1 cellular context compared by ENCODE assay signal in the genomic region with DNA sequence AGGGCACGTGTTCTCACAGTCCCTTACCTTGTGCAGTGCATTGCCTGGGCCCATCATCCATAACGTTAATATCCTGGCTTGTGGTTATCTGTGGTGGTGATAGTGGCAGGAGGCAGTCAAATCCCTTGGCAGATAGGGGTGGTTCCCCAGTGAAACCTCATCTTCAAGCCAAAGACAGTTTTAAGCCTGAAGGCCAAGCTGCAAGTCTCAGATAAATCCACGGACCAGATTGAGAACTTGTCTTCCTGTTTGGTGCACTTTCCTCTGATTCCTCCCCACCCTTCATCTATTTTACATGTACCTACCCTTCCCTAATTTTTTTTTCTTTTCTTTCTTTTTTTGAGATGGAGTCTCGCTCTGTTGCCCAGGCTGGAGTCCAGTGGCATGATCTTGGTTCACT.
TF ChIP-seq lines count a peak whose summit lies in the region.

No MANE protein-coding gene starts in this region.

TF ChIP-seq in K562, 482 proteins besides CTCF, POLR2A, EP300 and RAD21 (continues in another document):
- TF ChIP-seq HDAC1 (IDR thresholded peaks at IDR 0.05) (peak in 1 of 2 experiments; percentile 38; a peak in 1 of 4 replicates), ZNF57 (CRISPR knock-in tag; IDR thresholded peaks at IDR 0.05) (no peak), ZNF23 (CRISPR knock-in tag; IDR thresholded peaks at IDR 0.05) (no peak), BCOR (IDR thresholded peaks at IDR 0.05) (peak; percentile 10; the same call in 1 of the 2 replicates), ZNF316 (IDR thresholded peaks at IDR 0.05) (no peak), KLF16 (IDR thresholded peaks at IDR 0.05) (peak; percentile 28; the same call in 1 of the 2 replicates), CBFA2T3 (IDR thresholded peaks at IDR 0.05) (peak; percentile 88), MEF2D (tag; conservative IDR thresholded peaks at IDR 0.05; ENCODE audit: low read depth) (no peak), ZNF239 (CRISPR knock-in tag; IDR thresholded peaks at IDR 0.05) (no peak), TRIM24 (IDR thresholded peaks at IDR 0.05) (peak; percentile 58 to 65; a peak in 3 of 4 replicates), ZBTB17 (CRISPR knock-in tag; IDR thresholded peaks at IDR 0.05) (no peak), CBFA2T2 (conservative IDR thresholded peaks at IDR 0.05) (peak; percentile 77), POU5F1 (IDR thresholded peaks at IDR 0.05; ENCODE audit: borderline replicate concordance, low read depth, low read length, partially characterized antibody) (no peak), MIER1 (IDR thresholded peaks at IDR 0.05; ENCODE audit: low read depth) (0 out of 2 replicates have a peak, but pooled peaks have one; percentile 23), KLF6 (CRISPR knock-in tag; IDR thresholded peaks at IDR 0.05; ENCODE audit: borderline replicate concordance) (no peak), ARID1B (IDR thresholded peaks at IDR 0.05) (peak; percentile 81), TEAD4 (IDR thresholded peaks at IDR 0.05; ENCODE audit: low read length) (peak; percentile 59; the same call in 1 of the 2 replicates), TEAD4 (CRISPR knock-in tag; IDR thresholded peaks at IDR 0.05; ENCODE audit: borderline replicate concordance) (no peak), TAL1 (IDR thresholded peaks at IDR 0.05) (peak; percentile 79), NFIC (IDR thresholded peaks at IDR 0.05) (peak; percentile 54; the same call in 1 of the 2 replicates), DPF2 (IDR thresholded peaks at IDR 0.05) (peak; percentile 52; the same call in 1 of the 2 replicates), NCOR1 (IDR thresholded peaks at IDR 0.05) (peak; percentile 69), ZNF77 (CRISPR knock-in tag; IDR thresholded peaks at IDR 0.05) (no peak), MCM7 (IDR thresholded peaks at IDR 0.05) (no peak), RCOR1 (IDR thresholded peaks at IDR 0.05; ENCODE audit: borderline replicate concordance in 1 of 2, low read depth in 2 of 2, low read length in 2 of 2) (0 out of 4 replicates have a peak, but pooled peaks of 1 of the 2 experiments have one; percentile 20), POLR2AphosphoS5 (IDR thresholded peaks at IDR 0.05; ENCODE audit: control insufficient read depth, insufficient read depth, low read depth, low read length) (peak; percentile 44; the same call in 1 of the 2 replicates), FOXA1 (IDR thresholded peaks at IDR 0.05; ENCODE audit: borderline replicate concordance) (no peak), KDM1A (IDR thresholded peaks at IDR 0.05) (peak; percentile 38 to 45; a peak in 2 of 4 replicates), GATA2 (CRISPR knock-in tag; IDR thresholded peaks at IDR 0.05) (peak; percentile 43; the same call in 1 of the 2 replicates), STAG1 (CRISPR knock-in tag; IDR thresholded peaks at IDR 0.05; ENCODE audit: borderline replicate concordance) (no peak), MTA2 (IDR thresholded peaks at IDR 0.05; ENCODE audit: low read depth) (peak; percentile 58), FUS (optimal IDR thresholded peaks at IDR 0.05; ENCODE audit: low read depth, low read length) (no peak), TCF3 (CRISPR knock-in tag; IDR thresholded peaks at IDR 0.05) (peak; percentile 91), DNMT1 (IDR thresholded peaks at IDR 0.05) (no peak), MEIS2 (IDR thresholded peaks at IDR 0.05; ENCODE audit: partially characterized antibody) (peak; percentile 25)
- TF ChIP-seq, protein P1, sequence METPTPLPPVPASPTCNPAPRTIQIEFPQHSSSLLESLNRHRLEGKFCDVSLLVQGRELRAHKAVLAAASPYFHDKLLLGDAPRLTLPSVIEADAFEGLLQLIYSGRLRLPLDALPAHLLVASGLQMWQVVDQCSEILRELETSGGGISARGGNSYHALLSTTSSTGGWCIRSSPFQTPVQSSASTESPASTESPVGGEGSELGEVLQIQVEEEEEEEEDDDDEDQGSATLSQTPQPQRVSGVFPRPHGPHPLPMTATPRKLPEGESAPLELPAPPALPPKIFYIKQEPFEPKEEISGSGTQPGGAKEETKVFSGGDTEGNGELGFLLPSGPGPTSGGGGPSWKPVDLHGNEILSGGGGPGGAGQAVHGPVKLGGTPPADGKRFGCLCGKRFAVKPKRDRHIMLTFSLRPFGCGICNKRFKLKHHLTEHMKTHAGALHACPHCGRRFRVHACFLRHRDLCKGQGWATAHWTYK (CRISPR knock-in tag; IDR thresholded peaks at IDR 0.05), result no peak
- TF ChIP-seq, protein P2, sequence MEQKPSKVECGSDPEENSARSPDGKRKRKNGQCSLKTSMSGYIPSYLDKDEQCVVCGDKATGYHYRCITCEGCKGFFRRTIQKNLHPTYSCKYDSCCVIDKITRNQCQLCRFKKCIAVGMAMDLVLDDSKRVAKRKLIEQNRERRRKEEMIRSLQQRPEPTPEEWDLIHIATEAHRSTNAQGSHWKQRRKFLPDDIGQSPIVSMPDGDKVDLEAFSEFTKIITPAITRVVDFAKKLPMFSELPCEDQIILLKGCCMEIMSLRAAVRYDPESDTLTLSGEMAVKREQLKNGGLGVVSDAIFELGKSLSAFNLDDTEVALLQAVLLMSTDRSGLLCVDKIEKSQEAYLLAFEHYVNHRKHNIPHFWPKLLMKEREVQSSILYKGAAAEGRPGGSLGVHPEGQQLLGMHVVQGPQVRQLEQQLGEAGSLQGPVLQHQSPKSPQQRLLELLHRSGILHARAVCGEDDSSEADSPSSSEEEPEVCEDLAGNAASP (IDR thresholded peaks at IDR 0.05), result no peak
- TF ChIP-seq, protein P3, sequence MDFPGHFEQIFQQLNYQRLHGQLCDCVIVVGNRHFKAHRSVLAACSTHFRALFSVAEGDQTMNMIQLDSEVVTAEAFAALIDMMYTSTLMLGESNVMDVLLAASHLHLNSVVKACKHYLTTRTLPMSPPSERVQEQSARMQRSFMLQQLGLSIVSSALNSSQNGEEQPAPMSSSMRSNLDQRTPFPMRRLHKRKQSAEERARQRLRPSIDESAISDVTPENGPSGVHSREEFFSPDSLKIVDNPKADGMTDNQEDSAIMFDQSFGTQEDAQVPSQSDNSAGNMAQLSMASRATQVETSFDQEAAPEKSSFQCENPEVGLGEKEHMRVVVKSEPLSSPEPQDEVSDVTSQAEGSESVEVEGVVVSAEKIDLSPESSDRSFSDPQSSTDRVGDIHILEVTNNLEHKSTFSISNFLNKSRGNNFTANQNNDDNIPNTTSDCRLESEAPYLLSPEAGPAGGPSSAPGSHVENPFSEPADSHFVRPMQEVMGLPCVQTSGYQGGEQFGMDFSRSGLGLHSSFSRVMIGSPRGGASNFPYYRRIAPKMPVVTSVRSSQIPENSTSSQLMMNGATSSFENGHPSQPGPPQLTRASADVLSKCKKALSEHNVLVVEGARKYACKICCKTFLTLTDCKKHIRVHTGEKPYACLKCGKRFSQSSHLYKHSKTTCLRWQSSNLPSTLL (IDR thresholded peaks at IDR 0.05), result peak; percentile 96
- TF ChIP-seq, protein P4, sequence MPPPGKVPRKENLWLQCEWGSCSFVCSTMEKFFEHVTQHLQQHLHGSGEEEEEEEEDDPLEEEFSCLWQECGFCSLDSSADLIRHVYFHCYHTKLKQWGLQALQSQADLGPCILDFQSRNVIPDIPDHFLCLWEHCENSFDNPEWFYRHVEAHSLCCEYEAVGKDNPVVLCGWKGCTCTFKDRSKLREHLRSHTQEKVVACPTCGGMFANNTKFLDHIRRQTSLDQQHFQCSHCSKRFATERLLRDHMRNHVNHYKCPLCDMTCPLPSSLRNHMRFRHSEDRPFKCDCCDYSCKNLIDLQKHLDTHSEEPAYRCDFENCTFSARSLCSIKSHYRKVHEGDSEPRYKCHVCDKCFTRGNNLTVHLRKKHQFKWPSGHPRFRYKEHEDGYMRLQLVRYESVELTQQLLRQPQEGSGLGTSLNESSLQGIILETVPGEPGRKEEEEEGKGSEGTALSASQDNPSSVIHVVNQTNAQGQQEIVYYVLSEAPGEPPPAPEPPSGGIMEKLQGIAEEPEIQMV (tag; conservative IDR thresholded peaks at IDR 0.05; ENCODE audit: low read depth), result peak; percentile 95
- TF ChIP-seq, protein P5, sequence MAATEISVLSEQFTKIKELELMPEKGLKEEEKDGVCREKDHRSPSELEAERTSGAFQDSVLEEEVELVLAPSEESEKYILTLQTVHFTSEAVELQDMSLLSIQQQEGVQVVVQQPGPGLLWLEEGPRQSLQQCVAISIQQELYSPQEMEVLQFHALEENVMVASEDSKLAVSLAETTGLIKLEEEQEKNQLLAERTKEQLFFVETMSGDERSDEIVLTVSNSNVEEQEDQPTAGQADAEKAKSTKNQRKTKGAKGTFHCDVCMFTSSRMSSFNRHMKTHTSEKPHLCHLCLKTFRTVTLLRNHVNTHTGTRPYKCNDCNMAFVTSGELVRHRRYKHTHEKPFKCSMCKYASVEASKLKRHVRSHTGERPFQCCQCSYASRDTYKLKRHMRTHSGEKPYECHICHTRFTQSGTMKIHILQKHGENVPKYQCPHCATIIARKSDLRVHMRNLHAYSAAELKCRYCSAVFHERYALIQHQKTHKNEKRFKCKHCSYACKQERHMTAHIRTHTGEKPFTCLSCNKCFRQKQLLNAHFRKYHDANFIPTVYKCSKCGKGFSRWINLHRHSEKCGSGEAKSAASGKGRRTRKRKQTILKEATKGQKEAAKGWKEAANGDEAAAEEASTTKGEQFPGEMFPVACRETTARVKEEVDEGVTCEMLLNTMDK (IDR thresholded peaks at IDR 0.05; ENCODE audit: borderline replicate concordance, insufficient read depth, low read depth, low read length, poor library complexity, severe bottlenecking), result no peak
- TF ChIP-seq, protein P6, sequence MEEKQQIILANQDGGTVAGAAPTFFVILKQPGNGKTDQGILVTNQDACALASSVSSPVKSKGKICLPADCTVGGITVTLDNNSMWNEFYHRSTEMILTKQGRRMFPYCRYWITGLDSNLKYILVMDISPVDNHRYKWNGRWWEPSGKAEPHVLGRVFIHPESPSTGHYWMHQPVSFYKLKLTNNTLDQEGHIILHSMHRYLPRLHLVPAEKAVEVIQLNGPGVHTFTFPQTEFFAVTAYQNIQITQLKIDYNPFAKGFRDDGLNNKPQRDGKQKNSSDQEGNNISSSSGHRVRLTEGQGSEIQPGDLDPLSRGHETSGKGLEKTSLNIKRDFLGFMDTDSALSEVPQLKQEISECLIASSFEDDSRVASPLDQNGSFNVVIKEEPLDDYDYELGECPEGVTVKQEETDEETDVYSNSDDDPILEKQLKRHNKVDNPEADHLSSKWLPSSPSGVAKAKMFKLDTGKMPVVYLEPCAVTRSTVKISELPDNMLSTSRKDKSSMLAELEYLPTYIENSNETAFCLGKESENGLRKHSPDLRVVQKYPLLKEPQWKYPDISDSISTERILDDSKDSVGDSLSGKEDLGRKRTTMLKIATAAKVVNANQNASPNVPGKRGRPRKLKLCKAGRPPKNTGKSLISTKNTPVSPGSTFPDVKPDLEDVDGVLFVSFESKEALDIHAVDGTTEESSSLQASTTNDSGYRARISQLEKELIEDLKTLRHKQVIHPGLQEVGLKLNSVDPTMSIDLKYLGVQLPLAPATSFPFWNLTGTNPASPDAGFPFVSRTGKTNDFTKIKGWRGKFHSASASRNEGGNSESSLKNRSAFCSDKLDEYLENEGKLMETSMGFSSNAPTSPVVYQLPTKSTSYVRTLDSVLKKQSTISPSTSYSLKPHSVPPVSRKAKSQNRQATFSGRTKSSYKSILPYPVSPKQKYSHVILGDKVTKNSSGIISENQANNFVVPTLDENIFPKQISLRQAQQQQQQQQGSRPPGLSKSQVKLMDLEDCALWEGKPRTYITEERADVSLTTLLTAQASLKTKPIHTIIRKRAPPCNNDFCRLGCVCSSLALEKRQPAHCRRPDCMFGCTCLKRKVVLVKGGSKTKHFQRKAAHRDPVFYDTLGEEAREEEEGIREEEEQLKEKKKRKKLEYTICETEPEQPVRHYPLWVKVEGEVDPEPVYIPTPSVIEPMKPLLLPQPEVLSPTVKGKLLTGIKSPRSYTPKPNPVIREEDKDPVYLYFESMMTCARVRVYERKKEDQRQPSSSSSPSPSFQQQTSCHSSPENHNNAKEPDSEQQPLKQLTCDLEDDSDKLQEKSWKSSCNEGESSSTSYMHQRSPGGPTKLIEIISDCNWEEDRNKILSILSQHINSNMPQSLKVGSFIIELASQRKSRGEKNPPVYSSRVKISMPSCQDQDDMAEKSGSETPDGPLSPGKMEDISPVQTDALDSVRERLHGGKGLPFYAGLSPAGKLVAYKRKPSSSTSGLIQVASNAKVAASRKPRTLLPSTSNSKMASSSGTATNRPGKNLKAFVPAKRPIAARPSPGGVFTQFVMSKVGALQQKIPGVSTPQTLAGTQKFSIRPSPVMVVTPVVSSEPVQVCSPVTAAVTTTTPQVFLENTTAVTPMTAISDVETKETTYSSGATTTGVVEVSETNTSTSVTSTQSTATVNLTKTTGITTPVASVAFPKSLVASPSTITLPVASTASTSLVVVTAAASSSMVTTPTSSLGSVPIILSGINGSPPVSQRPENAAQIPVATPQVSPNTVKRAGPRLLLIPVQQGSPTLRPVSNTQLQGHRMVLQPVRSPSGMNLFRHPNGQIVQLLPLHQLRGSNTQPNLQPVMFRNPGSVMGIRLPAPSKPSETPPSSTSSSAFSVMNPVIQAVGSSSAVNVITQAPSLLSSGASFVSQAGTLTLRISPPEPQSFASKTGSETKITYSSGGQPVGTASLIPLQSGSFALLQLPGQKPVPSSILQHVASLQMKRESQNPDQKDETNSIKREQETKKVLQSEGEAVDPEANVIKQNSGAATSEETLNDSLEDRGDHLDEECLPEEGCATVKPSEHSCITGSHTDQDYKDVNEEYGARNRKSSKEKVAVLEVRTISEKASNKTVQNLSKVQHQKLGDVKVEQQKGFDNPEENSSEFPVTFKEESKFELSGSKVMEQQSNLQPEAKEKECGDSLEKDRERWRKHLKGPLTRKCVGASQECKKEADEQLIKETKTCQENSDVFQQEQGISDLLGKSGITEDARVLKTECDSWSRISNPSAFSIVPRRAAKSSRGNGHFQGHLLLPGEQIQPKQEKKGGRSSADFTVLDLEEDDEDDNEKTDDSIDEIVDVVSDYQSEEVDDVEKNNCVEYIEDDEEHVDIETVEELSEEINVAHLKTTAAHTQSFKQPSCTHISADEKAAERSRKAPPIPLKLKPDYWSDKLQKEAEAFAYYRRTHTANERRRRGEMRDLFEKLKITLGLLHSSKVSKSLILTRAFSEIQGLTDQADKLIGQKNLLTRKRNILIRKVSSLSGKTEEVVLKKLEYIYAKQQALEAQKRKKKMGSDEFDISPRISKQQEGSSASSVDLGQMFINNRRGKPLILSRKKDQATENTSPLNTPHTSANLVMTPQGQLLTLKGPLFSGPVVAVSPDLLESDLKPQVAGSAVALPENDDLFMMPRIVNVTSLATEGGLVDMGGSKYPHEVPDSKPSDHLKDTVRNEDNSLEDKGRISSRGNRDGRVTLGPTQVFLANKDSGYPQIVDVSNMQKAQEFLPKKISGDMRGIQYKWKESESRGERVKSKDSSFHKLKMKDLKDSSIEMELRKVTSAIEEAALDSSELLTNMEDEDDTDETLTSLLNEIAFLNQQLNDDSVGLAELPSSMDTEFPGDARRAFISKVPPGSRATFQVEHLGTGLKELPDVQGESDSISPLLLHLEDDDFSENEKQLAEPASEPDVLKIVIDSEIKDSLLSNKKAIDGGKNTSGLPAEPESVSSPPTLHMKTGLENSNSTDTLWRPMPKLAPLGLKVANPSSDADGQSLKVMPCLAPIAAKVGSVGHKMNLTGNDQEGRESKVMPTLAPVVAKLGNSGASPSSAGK (IDR thresholded peaks at IDR 0.05), result peak; percentile 0; the same call in 1 of the 2 replicates
- TF ChIP-seq, protein P7, sequence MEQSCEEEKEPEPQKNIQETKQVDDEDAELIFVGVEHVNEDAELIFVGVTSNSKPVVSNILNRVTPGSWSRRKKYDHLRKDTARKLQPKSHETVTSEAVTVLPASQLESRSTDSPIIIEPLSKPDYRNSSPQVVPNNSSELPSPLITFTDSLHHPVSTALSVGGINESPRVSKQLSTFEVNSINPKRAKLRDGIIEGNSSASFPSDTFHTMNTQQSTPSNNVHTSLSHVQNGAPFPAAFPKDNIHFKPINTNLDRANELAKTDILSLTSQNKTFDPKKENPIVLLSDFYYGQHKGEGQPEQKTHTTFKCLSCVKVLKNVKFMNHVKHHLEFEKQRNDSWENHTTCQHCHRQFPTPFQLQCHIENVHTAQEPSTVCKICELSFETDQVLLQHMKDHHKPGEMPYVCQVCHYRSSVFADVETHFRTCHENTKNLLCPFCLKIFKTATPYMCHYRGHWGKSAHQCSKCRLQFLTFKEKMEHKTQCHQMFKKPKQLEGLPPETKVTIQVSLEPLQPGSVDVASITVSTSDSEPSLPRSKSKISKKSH (CRISPR knock-in tag; IDR thresholded peaks at IDR 0.05), result no peak
